Comparison of ENCODE assay signal across 8 cellular contexts in genomic region chr4:84750260-84750955, GRCh38.
DNase-seq lines count a peak whose midpoint lies in the region; ATAC-seq and TF ChIP-seq lines count a peak whose summit lies in the region.

No MANE protein-coding gene starts in this region.

- H3K27me3 ChIP-seq in DND-41 (ENCODE audit: insufficient read depth, low read length, poor library complexity) (no peaks in the 10 kb centered on the region), osteoblast (ENCODE audit: insufficient read depth, low read length) (no peaks in the 10 kb centered on the region)

- H4K20me1 ChIP-seq in DND-41 (ENCODE audit: insufficient read depth, low read length) (no peaks in the 10 kb centered on the region), osteoblast (ENCODE audit: insufficient read depth, low read length) (peaks cover 4% of the 10 kb centered on the region)

- H3K4me2 ChIP-seq in DND-41 (ENCODE audit: insufficient read depth, low read length) (no peak overlapping the region), osteoblast (ENCODE audit: insufficient read depth, low read length) (no peak overlapping the region)

- DNase-seq in DND-41 (no peak), SHP77 treated with DMSO at 0.1 percent for 48 hours (lab: John Stamatoyannopoulos, UW) (peak; percentile 22), fibroblast of gingiva (ENCODE audit: low read depth) (peak; percentile 40), osteoblast (ENCODE audit: insufficient read length, low spot score, missing footprints) (no peak), activated gamma-delta T cell treated with Interleukin-2 at 50 U/mL for 16 hours (no peak)
- DNase-seq in stimulated activated naive CD4-positive, alpha-beta T cell treated with Interleukin-2 at 50 U/mL for 16 hours (lab: John Stamatoyannopoulos, UW) = no peak

- H3K9me3 ChIP-seq in DND-41 (ENCODE audit: insufficient read depth, low read length, severe bottlenecking) = no peaks in the 10 kb centered on the region
- H3K9me3 ChIP-seq in osteoblast (ENCODE audit: low read depth, low read length) = no peaks in the 10 kb centered on the region

- H3K4me3 ChIP-seq in DND-41 (ENCODE audit: low read depth in 1 of 2, low read length in 2 of 2) = no peak overlapping the region
- H3K4me3 ChIP-seq in osteoblast (ENCODE audit: insufficient read depth, low read length) = no peak overlapping the region

- H2AFZ ChIP-seq in DND-41 (ENCODE audit: low read depth, low read length) (no peak overlapping the region), osteoblast (ENCODE audit: low read length) (no peak overlapping the region)

- no peaks in the 10 kb centered on the region for H3K4me1 ChIP-seq in DND-41 (ENCODE audit: insufficient read depth, low read length)
- H3K4me1 ChIP-seq in osteoblast (ENCODE audit: insufficient read depth, low read length) = no peaks in the 10 kb centered on the region

- H3K9ac ChIP-seq in DND-41 (ENCODE audit: low read depth, low read length) = no peak overlapping the region

- ATAC-seq in DND-41 (ENCODE audit: insufficient read depth, low read depth) = peak; percentile 55; the same call in 1 of the 3 replicates
- peak; percentile 69 for ATAC-seq in GM21390 (IDR thresholded peaks at IDR 0.05; ENCODE audit: unreplicated experiment)

- TF ChIP-seq CTCF in DND-41 (IDR thresholded peaks at IDR 0.05; ENCODE audit: borderline replicate concordance, extremely low read depth, low read length, poor library complexity, severe bottlenecking) (peak; percentile 65), osteoblast (IDR thresholded peaks at IDR 0.05; ENCODE audit: extremely low read depth, low read depth, low read length) (peak; percentile 62)

- TF ChIP-seq RAD21 in Ishikawa (IDR thresholded peaks at IDR 0.05; ENCODE audit: low read depth) = peak; percentile 55

- H3K36me3 ChIP-seq in DND-41 (ENCODE audit: insufficient read depth, low read length) (no peaks in the 10 kb centered on the region), osteoblast (ENCODE audit: insufficient read depth, low read length) (peaks cover 40% of the 10 kb centered on the region)

- no peaks in the 10 kb centered on the region for H3K79me2 ChIP-seq in DND-41 (ENCODE audit: insufficient read depth, low read length)
- no peaks in the 10 kb centered on the region for H3K79me2 ChIP-seq in osteoblast (ENCODE audit: insufficient read depth, low read length)

- no peak for TF ChIP-seq EP300 in Ishikawa (IDR thresholded peaks at IDR 0.05; ENCODE audit: borderline replicate concordance)

- no peak overlapping the region for H3K27ac ChIP-seq in DND-41 (ENCODE audit: low read length)
- H3K27ac ChIP-seq in osteoblast (ENCODE audit: low read depth, low read length) = no peak overlapping the region

TF ChIP-seq in Ishikawa, 13 proteins besides CTCF, POLR2A, EP300 and RAD21:
- TF ChIP-seq FOXM1 (IDR thresholded peaks at IDR 0.05; ENCODE audit: borderline replicate concordance, low read depth) (no peak), MAX (IDR thresholded peaks at IDR 0.05) (no peak), TAF1 (IDR thresholded peaks at IDR 0.05; ENCODE audit: low read depth) (no peak), EGR1 (IDR thresholded peaks at IDR 0.05) (no peak), ZBTB7A (IDR thresholded peaks at IDR 0.05; ENCODE audit: low read depth) (no peak), USF1 (IDR thresholded peaks at IDR 0.05) (no peak), CREB1 (IDR thresholded peaks at IDR 0.05; ENCODE audit: low read depth) (no peak), CEBPB (IDR thresholded peaks at IDR 0.05) (no peak), TCF12 (IDR thresholded peaks at IDR 0.05; ENCODE audit: low read depth) (no peak), TEAD4 (IDR thresholded peaks at IDR 0.05) (no peak), YY1 (IDR thresholded peaks at IDR 0.05; ENCODE audit: low read depth) (no peak), NFIC (IDR thresholded peaks at IDR 0.05) (no peak)
- TF ChIP-seq, protein P1, sequence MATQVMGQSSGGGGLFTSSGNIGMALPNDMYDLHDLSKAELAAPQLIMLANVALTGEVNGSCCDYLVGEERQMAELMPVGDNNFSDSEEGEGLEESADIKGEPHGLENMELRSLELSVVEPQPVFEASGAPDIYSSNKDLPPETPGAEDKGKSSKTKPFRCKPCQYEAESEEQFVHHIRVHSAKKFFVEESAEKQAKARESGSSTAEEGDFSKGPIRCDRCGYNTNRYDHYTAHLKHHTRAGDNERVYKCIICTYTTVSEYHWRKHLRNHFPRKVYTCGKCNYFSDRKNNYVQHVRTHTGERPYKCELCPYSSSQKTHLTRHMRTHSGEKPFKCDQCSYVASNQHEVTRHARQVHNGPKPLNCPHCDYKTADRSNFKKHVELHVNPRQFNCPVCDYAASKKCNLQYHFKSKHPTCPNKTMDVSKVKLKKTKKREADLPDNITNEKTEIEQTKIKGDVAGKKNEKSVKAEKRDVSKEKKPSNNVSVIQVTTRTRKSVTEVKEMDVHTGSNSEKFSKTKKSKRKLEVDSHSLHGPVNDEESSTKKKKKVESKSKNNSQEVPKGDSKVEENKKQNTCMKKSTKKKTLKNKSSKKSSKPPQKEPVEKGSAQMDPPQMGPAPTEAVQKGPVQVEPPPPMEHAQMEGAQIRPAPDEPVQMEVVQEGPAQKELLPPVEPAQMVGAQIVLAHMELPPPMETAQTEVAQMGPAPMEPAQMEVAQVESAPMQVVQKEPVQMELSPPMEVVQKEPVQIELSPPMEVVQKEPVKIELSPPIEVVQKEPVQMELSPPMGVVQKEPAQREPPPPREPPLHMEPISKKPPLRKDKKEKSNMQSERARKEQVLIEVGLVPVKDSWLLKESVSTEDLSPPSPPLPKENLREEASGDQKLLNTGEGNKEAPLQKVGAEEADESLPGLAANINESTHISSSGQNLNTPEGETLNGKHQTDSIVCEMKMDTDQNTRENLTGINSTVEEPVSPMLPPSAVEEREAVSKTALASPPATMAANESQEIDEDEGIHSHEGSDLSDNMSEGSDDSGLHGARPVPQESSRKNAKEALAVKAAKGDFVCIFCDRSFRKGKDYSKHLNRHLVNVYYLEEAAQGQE (IDR thresholded peaks at IDR 0.05; ENCODE audit: low read depth) = no peak

Comparison
In these comparisons a context has a peak if more than half of its experiments do, and no peak if none do; other contexts are left out.
1. DNase-seq: peak in SHP77 treated with DMSO at 0.1 percent for 48 hours (single experiment) and fibroblast of gingiva (single experiment); none in DND-41 (single experiment), osteoblast (single experiment), stimulated activated naive CD4-positive, alpha-beta T cell treated with Interleukin-2 at 50 U/mL for 16 hours (single experiment) and activated gamma-delta T cell treated with Interleukin-2 at 50 U/mL for 16 hours (single experiment).